ENCODE assay signal across 9 cellular contexts in genomic region chr6:29345380-29345779, GRCh38. TPM values are rescaled to one million over a fixed set of nuclear protein-coding genes. Genes with fewer than 3 reads are reported as not detected.
"Had no signal": no experiment of that assay in that cellular context is flagged by ENCODE, and none has a peak within 500 bp of the region (broad histone marks: within the 10 kb centered on the region; RNA-seq: fewer than 3 reads in every experiment).

No MANE protein-coding gene starts in this region.

- H3K4me2 ChIP-seq: GM23338, KMS-11 had no signal

- H3K27ac ChIP-seq: KMS-11 had no signal

- FAIRE-seq: H1, H54, HTR-8/SVneo had no signal

- ATAC-seq: GM23338 had no signal

- H3K9ac ChIP-seq: KMS-11 had no signal

- H3K4me3 ChIP-seq: GM23338 had no signal

- DNase-seq: H9, HCEC 1CT, KBM-7 had no signal

- H2AFZ ChIP-seq: GM23338 had no signal

RNA-seq across cellular contexts. Expression of gene OR5V1, which starts 23.3 kb away (rescaled TPM):
- total RNA-seq: GM23338, H1, H9, HT-29 had no signal
- polyA plus RNA-seq: GM23338, H1 had no signal

RNA-seq across cellular contexts. Expression of gene OR12D3, which starts 29.7 kb away (rescaled TPM):
- total RNA-seq: GM23338, H1, H9, HT-29 had no signal
- polyA plus RNA-seq: GM23338, H1 had no signal

RNA-seq across cellular contexts. Expression of gene OR14J1, which starts 43.9 kb away (rescaled TPM):
- total RNA-seq: GM23338, H1, H9, HT-29 had no signal
- polyA plus RNA-seq: GM23338, H1 had no signal

RNA-seq across cellular contexts. Expression of gene OR12D2, which starts 50.1 kb away (rescaled TPM):
- total RNA-seq: GM23338, H1, H9, HT-29 had no signal
- polyA plus RNA-seq: GM23338, H1 had no signal
